Comparison of ENCODE assay signal across 8 cellular contexts in the genomic region with DNA sequence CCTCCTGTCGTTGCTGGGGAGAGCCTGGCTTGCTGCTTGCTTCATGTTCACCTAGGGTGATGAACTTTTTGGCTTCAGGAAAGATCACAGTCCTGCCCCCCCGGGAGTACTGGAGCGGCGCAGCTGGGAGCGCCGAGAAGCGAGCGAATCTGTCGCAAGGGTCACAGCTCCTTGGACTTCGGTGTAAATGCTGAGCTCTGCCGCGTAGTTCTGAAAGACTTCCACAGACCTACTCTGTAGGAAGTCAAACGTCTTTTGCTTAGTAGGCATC. TPM values are rescaled to one million over a fixed set of nuclear protein-coding genes. Genes with fewer than 3 reads are reported as not detected.
DNase-seq lines count a peak whose midpoint lies in the region; ATAC-seq and TF ChIP-seq lines count a peak whose summit lies in the region.

No MANE protein-coding gene starts in this region.

- WGBS in psoas muscle, 3 donors: 0% methylated on average over 13 of the region's 13 CpGs

- CTCF ChIA-PET in activated CD4-positive, alpha-beta memory T cell treated with anti-CD3 and anti-CD28 coated beads, Interleukin-2, amount 10 ng/mL, durations not matched to agents 7 days and 5 days (lab: Charles Lee): interaction anchor here (1.2 to 2.2 kb wide), 3 partner anchors 11 to 33 kb away, joined by 3 to 8 read pairs (median 4); no protein-coding TSS in a partner anchor

- peak in 2 of 4 donors; percentile 12 to 20 for ATAC-seq in psoas muscle
- ATAC-seq in HG02970 (IDR thresholded peaks at IDR 0.05; ENCODE audit: low FRiP score, unreplicated experiment): no peak
- ATAC-seq in HG03354 (IDR thresholded peaks at IDR 0.05; ENCODE audit: poor library complexity, severe bottlenecking, unreplicated experiment): no peak
- ATAC-seq in GM21529 (IDR thresholded peaks at IDR 0.05; ENCODE audit: unreplicated experiment): no peak

- no peaks in the 10 kb centered on the region for H3K9me3 ChIP-seq in psoas muscle

- intact Hi-C loops in psoas muscle (cut with DNase I): loop anchor here (2.0 to 10.0 kb wide), 3 partner anchors 99 to 151 kb away; no protein-coding TSS in a partner anchor

- H3K36me3 ChIP-seq in H7 (replicated peaks; ENCODE audit: control insufficient read depth, insufficient read depth, low read length): peaks cover 6% of the 10 kb centered on the region
- H3K36me3 ChIP-seq in psoas muscle (ENCODE audit: insufficient read depth in 1 of 2, low read depth in 1 of 2): peaks cover 0 to 19% of the 10 kb centered on the region in 2 donors

- H3K9me3 Mint-ChIP-seq in activated CD4-positive, alpha-beta memory T cell treated with anti-CD3 and anti-CD28 coated beads, Interleukin-2, amount 10 ng/mL, durations not matched to agents 7 days and 5 days: no peaks in the 10 kb centered on the region

- peaks cover 28% of the 10 kb centered on the region for H3K36me3 Mint-ChIP-seq in activated CD4-positive, alpha-beta memory T cell treated with anti-CD3 and anti-CD28 coated beads, Interleukin-2, amount 10 ng/mL, durations not matched to agents 7 days and 5 days (ENCODE audit: low read depth)

- POLR2A ChIA-PET in activated CD4-positive, alpha-beta memory T cell treated with anti-CD3 and anti-CD28 coated beads, Interleukin-2, amount 10 ng/mL, durations not matched to agents 7 days and 5 days (lab: Charles Lee): interaction anchor here (0.5 to 4.4 kb wide), 9 partner anchors 10 to 198 kb away, joined by 3 to 39 read pairs (median 5); a partner anchor contains a TSS

- H3K4me1 ChIP-seq in psoas muscle: peaks cover 22% of the 10 kb centered on the region

- H3K27ac ChIP-seq in 22Rv1 (peak overlapping the region; percentile 98), psoas muscle (peak overlapping the region; percentile 99)

- TF ChIP-seq CTCF in 22Rv1 (IDR thresholded peaks at IDR 0.05): no peak; the same call in 1 of the 2 replicates
- no peak for TF ChIP-seq CTCF in psoas muscle (IDR thresholded peaks at IDR 0.05)

- H3K27me3 Mint-ChIP-seq in activated CD4-positive, alpha-beta memory T cell treated with anti-CD3 and anti-CD28 coated beads, Interleukin-2, amount 10 ng/mL, durations not matched to agents 7 days and 5 days: no peaks in the 10 kb centered on the region

- H3K27me3 ChIP-seq in H7 (ENCODE audit: control insufficient read depth, insufficient read depth, low read length) (no peaks in the 10 kb centered on the region), psoas muscle (ENCODE audit: insufficient read depth in 3 of 3, low read length in 2 of 3) (no peaks in the 10 kb centered on the region)

- H3K4me3 ChIP-seq in H7 (ENCODE audit: insufficient read depth, low read depth, low read length): peak overlapping the region; percentile 94
- peak overlapping the region; percentile 90 for H3K4me3 ChIP-seq in psoas muscle

- H3K27ac Mint-ChIP-seq in activated CD4-positive, alpha-beta memory T cell treated with anti-CD3 and anti-CD28 coated beads, Interleukin-2, amount 10 ng/mL, durations not matched to agents 7 days and 5 days: peak overlapping the region; percentile 93

- H3K4me3 Mint-ChIP-seq in activated CD4-positive, alpha-beta memory T cell treated with anti-CD3 and anti-CD28 coated beads, Interleukin-2, amount 10 ng/mL, durations not matched to agents 7 days and 5 days: peak overlapping the region; percentile 89

- DNase-seq in H7 (no peak), glomerular visceral epithelial cell (ENCODE audit: extremely low spot score) (peak; percentile 28), psoas muscle (peak; percentile 63 to 83)
- DNase-seq in activated CD4-positive, alpha-beta memory T cell treated with anti-CD3 and anti-CD28 coated beads, Interleukin-2, amount 10 ng/mL, durations not matched to agents 7 days and 5 days: no peak

- H3K4me1 Mint-ChIP-seq in activated CD4-positive, alpha-beta memory T cell treated with anti-CD3 and anti-CD28 coated beads, Interleukin-2, amount 10 ng/mL, durations not matched to agents 7 days and 5 days: peaks cover 29% of the 10 kb centered on the region

RNA-seq across cellular contexts. Expression of a gene that starts 2.7 kb away (rescaled TPM):
- 21.7 and 23.1 TPM in 2 replicates for total RNA-seq in H7 (2014; rRNA removed; shearing (Covaris generic))
- 10 to 100 TPM; 23.0 to 23.7 TPM for total RNA-seq in activated CD4-positive, alpha-beta memory T cell treated with anti-CD3 and anti-CD28 coated beads, Interleukin-2, amount 10 ng/mL, durations not matched to agents 7 days and 5 days
- total RNA-seq in psoas muscle: 1 to 10 TPM; 5.2 to 7.0 (median 5.9) TPM
- polyA plus RNA-seq in psoas muscle: 10 to 100 TPM in 2 of 3 donors, 1 to 10 TPM in 1; 8.2 to 16.9 (median 13.8) TPM

RNA-seq across cellular contexts. Expression of a gene that starts 10.3 kb away (rescaled TPM):
- total RNA-seq in H7 (2014; rRNA removed; shearing (Covaris generic)): 40.0 and 44.3 TPM in 2 replicates
- 10 to 100 TPM; 51.8 to 53.5 TPM for total RNA-seq in activated CD4-positive, alpha-beta memory T cell treated with anti-CD3 and anti-CD28 coated beads, Interleukin-2, amount 10 ng/mL, durations not matched to agents 7 days and 5 days
- total RNA-seq in psoas muscle: 10 to 100 TPM; 41.3 to 59.0 (median 49.5) TPM
- 10 to 100 TPM; 56.3 to 85.2 (median 57.0) TPM for polyA plus RNA-seq in psoas muscle

Comparison
In these comparisons a context has a peak if more than half of its experiments do, and no peak if none do; other contexts are left out.
1. DNase-seq: peak in glomerular visceral epithelial cell (single experiment) and psoas muscle (2 of 2); none in H7 (single experiment) and activated CD4-positive, alpha-beta memory T cell treated with anti-CD3 and anti-CD28 coated beads, Interleukin-2, amount 10 ng/mL, durations not matched to agents 7 days and 5 days (single experiment).